Comparison of ENCODE assay signal across 23 cellular contexts in the genomic region with DNA sequence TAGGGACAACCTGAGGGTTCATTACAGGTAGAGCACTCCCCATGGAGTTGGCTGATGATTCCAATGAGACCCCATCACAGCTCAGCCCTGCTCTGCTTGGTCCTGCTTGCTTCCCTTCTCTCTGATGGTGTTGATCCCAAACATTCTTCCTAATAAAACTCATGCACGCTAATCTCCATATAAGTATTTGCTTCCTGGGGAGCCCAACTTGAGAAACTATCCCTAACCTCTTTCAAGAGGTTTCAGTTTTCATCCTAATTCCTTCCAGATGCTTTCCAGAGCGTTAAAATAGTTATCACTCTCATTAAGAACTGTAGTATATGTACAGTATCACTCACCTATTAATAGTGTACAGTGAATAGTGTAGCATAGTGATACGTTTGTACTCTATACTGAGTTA.
DNase-seq lines count a peak whose midpoint lies in the region; ATAC-seq and TF ChIP-seq lines count a peak whose summit lies in the region.
"Had no signal": no experiment of that assay in that cellular context is flagged by ENCODE, and none has a peak within 500 bp of the region (broad histone marks: within the 10 kb centered on the region; RNA-seq: fewer than 3 reads in every experiment).

No MANE protein-coding gene starts in this region.

- H3K4me1 Mint-ChIP-seq in osteocyte (ENCODE audit: unreplicated experiment), result peaks cover 55% of the 10 kb centered on the region
- no peaks in the 10 kb centered on the region for H3K4me1 Mint-ChIP-seq in activated CD4-positive, alpha-beta T cell treated with anti-CD3 and anti-CD28 coated beads for 36 hours
- H3K4me1 Mint-ChIP-seq: B cell; CD4-positive, CD25-positive, alpha-beta regulatory T cell; CD8-positive, alpha-beta memory T cell; IgD-negative memory B cell had no signal

- intact Hi-C loops in left ventricle myocardium superior (cut with micrococcal nuclease), result no loop called here
- intact Hi-C loops in activated CD4-positive, alpha-beta T cell treated with anti-CD3 and anti-CD28 coated beads for 36 hours (cut with DNase I, micrococcal nuclease), result no loop called here

- H3K9ac ChIP-seq in SK-N-MC (ENCODE audit: insufficient read length), result no peak overlapping the region
- H3K9ac ChIP-seq: BLaER1 treated with 17β-estradiol and CSF1 and Interleukin-3, amounts not matched to agents 10 nM and 100 nM had no signal

- H3K4me3 Mint-ChIP-seq in osteocyte (ENCODE audit: unreplicated experiment), result peak overlapping the region; percentile 2
- H3K4me3 Mint-ChIP-seq in activated CD4-positive, alpha-beta T cell treated with anti-CD3 and anti-CD28 coated beads for 36 hours, result no peak overlapping the region
- H3K4me3 Mint-ChIP-seq: B cell; CD4-positive, CD25-positive, alpha-beta regulatory T cell; CD8-positive, alpha-beta memory T cell; IgD-negative memory B cell had no signal

- H3K27ac ChIP-seq in cardiac muscle cell (peak overlapping the region; percentile 29), SK-N-MC (no peak overlapping the region)
- H3K27ac ChIP-seq: BLaER1 treated with 17β-estradiol and CSF1 and Interleukin-3, amounts not matched to agents 10 nM and 100 nM had no signal

- H3K9me3 Mint-ChIP-seq in osteocyte (ENCODE audit: unreplicated experiment), result no peaks in the 10 kb centered on the region
- peaks cover 4% of the 10 kb centered on the region for H3K9me3 Mint-ChIP-seq in activated CD4-positive, alpha-beta T cell treated with anti-CD3 and anti-CD28 coated beads for 36 hours (ENCODE audit: low read depth)

- peaks cover 7% of the 10 kb centered on the region for H3K4me1 ChIP-seq in cardiac muscle cell (ENCODE audit: low read depth)
- H3K4me1 ChIP-seq: BLaER1 treated with 17β-estradiol and CSF1 and Interleukin-3, amounts not matched to agents 10 nM and 100 nM had no signal

- H3K27ac Mint-ChIP-seq in osteocyte (ENCODE audit: unreplicated experiment), result peak overlapping the region; percentile 79
- H3K27ac Mint-ChIP-seq in activated CD4-positive, alpha-beta T cell treated with anti-CD3 and anti-CD28 coated beads for 36 hours, result no peak overlapping the region
- H3K27ac Mint-ChIP-seq: B cell; CD8-positive, alpha-beta memory T cell; IgD-negative memory B cell had no signal

- TF ChIP-seq CTCF in cardiac muscle cell (IDR thresholded peaks at IDR 0.05; ENCODE audit: low read depth, low read length), result no peak
- TF ChIP-seq CTCF in osteocyte (IDR thresholded peaks at IDR 0.05), result no peak

- H3K27me3 ChIP-seq in cardiac muscle cell, result no peaks in the 10 kb centered on the region
- H3K27me3 ChIP-seq: BLaER1 treated with 17β-estradiol and CSF1 and Interleukin-3, amounts not matched to agents 10 nM and 100 nM had no signal

- H3K4me3 ChIP-seq in cardiac muscle cell, result no peak overlapping the region
- H3K4me3 ChIP-seq in SK-N-MC, result peak overlapping the region; percentile 22; the same call in 1 of the 2 replicates
- H3K4me3 ChIP-seq: BLaER1 treated with 17β-estradiol and CSF1 and Interleukin-3, amounts not matched to agents 10 nM and 100 nM; GM12878 had no signal

- H3K36me3 ChIP-seq in cardiac muscle cell (peaks cover 7% of the 10 kb centered on the region), SK-N-MC (ENCODE audit: insufficient read depth, low read length) (peaks cover 1% of the 10 kb centered on the region; the same call in 1 of the 2 replicates)
- H3K36me3 ChIP-seq: BLaER1 treated with 17β-estradiol and CSF1 and Interleukin-3, amounts not matched to agents 10 nM and 100 nM had no signal

- ATAC-seq in left ventricle myocardium superior (no peak), HG02642 (IDR thresholded peaks at IDR 0.05; ENCODE audit: poor library complexity, unreplicated experiment) (no peak), HG03097 (IDR thresholded peaks at IDR 0.05; ENCODE audit: low FRiP score, unreplicated experiment) (no peak)
- ATAC-seq in activated CD4-positive, alpha-beta T cell treated with anti-CD3 and anti-CD28 coated beads for 36 hours, result no peak
- ATAC-seq: GM12878, HCT116, HepG2 had no signal

- H3K9me3 ChIP-seq in cardiac muscle cell (ENCODE audit: low read depth) (no peaks in the 10 kb centered on the region), SK-N-MC (ENCODE audit: low read depth, low read length) (no peaks in the 10 kb centered on the region)

- peaks cover 70% of the 10 kb centered on the region for H3K36me3 Mint-ChIP-seq in osteocyte (ENCODE audit: unreplicated experiment)
- no peaks in the 10 kb centered on the region for H3K36me3 Mint-ChIP-seq in activated CD4-positive, alpha-beta T cell treated with anti-CD3 and anti-CD28 coated beads for 36 hours (ENCODE audit: low read depth)
- H3K36me3 Mint-ChIP-seq: CD4-positive, CD25-positive, alpha-beta regulatory T cell; CD8-positive, alpha-beta memory T cell; IgD-negative memory B cell had no signal

- DNase-seq in cardiac muscle cell (ENCODE audit: low read depth in 1 of 2, low spot score in 1 of 2), result no peak
- no peak for DNase-seq in left ventricle myocardium superior
- no peak for DNase-seq in SK-N-MC (ENCODE audit: low read depth, low spot score)
- no peak for DNase-seq in osteocyte (ENCODE audit: extremely low spot score, unreplicated experiment)
- no peak for DNase-seq in activated CD4-positive, alpha-beta T cell treated with anti-CD3 and anti-CD28 coated beads for 36 hours
- DNase-seq: 8988T; CD4-positive, CD25-positive, alpha-beta regulatory T cell; CD8-positive, alpha-beta memory T cell; COR-L47; DMS 273 treated with DMSO at 0.1 percent for 48 hours; DMS53; DND-41; EL; GOT3; H7 had no signal

- POLR2A ChIA-PET in activated CD4-positive, alpha-beta T cell treated with anti-CD3 and anti-CD28 coated beads for 36 hours (lab: Charles Lee), result no interaction called here

- CTCF ChIA-PET in activated CD4-positive, alpha-beta T cell treated with anti-CD3 and anti-CD28 coated beads for 36 hours (lab: Charles Lee), result no interaction called here

- no peaks in the 10 kb centered on the region for H3K27me3 Mint-ChIP-seq in osteocyte (ENCODE audit: unreplicated experiment)
- no peaks in the 10 kb centered on the region for H3K27me3 Mint-ChIP-seq in activated CD4-positive, alpha-beta T cell treated with anti-CD3 and anti-CD28 coated beads for 36 hours
- H3K27me3 Mint-ChIP-seq: B cell; CD4-positive, CD25-positive, alpha-beta regulatory T cell; CD8-positive, alpha-beta memory T cell; IgD-negative memory B cell had no signal
